In genomic region chr3:109642042-109642441, GRCh38 we compare ENCODE assay signal across 21 cellular contexts.
"Had no signal": no experiment of that assay in that cellular context is flagged by ENCODE, and none has a peak within 500 bp of the region (broad histone marks: within the 10 kb centered on the region; RNA-seq: fewer than 3 reads in every experiment).

No MANE protein-coding gene starts in this region.

- H3K79me2 ChIP-seq: hepatocyte had no signal

- H3K4me3 ChIP-seq: coronary artery, dorsolateral prefrontal cortex, hepatocyte, left ventricle myocardium inferior, lower lobe of right lung, pancreas had no signal

- H3K9me3 ChIP-seq: left ventricle myocardium inferior, lower lobe of right lung, pancreas had no signal

- H3K36me3 ChIP-seq: left ventricle myocardium inferior, lower lobe of right lung, pancreas had no signal

- H3K4me3 Mint-ChIP-seq: naive B cell, nephron had no signal

- H3K9me3 Mint-ChIP-seq: nephron had no signal

- ATAC-seq: foreskin keratinocyte, left cardiac atrium, lower lobe of right lung, pancreas, right cardiac atrium had no signal

- H3K27me3 Mint-ChIP-seq: naive B cell, progenitor cell of endocrine pancreas had no signal

- H3K4me1 Mint-ChIP-seq: naive B cell, nephron had no signal

- H3K27ac Mint-ChIP-seq: naive B cell, nephron, progenitor cell of endocrine pancreas had no signal

- H3K4me2 ChIP-seq: hepatocyte had no signal

- DNase-seq: dorsolateral prefrontal cortex; effector CD8-positive, alpha-beta T cell; head of caudate nucleus; kidney; left cardiac atrium; left ventricle myocardium inferior; lower lobe of right lung; mesendoderm; naive B cell; occipital lobe; pancreas; right cardiac atrium; small intestine; stimulated activated CD4-positive, alpha-beta T cell treated with anti-CD3 and anti-CD28 coated beads, Interleukin-12 subunit alpha, Interleukin-12 subunit beta, amount 100 ng/mL, for 4 hours; stimulated activated naive CD4-positive, alpha-beta T cell treated with Interleukin-2 at 50 U/mL for 16 hours; trophoblast cell had no signal

- H3K36me3 Mint-ChIP-seq: naive B cell had no signal

- H3K4me1 ChIP-seq: foreskin keratinocyte, left ventricle myocardium inferior, lower lobe of right lung, pancreas had no signal

- H3K27ac ChIP-seq: coronary artery, dorsolateral prefrontal cortex, foreskin keratinocyte, hepatocyte, left ventricle myocardium inferior, lower lobe of right lung, pancreas had no signal

- H2AFZ ChIP-seq: hepatocyte had no signal

- H3K27me3 ChIP-seq: foreskin keratinocyte, hepatocyte had no signal
